Comparison of ENCODE assay signal across 7 cellular contexts in genomic region chr2:200471324-200471848, GRCh38. TPM values are rescaled to one million over a fixed set of nuclear protein-coding genes. Genes with fewer than 3 reads are reported as not detected.
DNase-seq lines count a peak whose midpoint lies in the region; ATAC-seq, FAIRE-seq and TF ChIP-seq lines count a peak whose summit lies in the region.

No MANE protein-coding gene starts in this region.

- no peaks in the 10 kb centered on the region for H3K79me2 ChIP-seq in OCI-LY1 (ENCODE audit: insufficient read depth, low read length)
- no peaks in the 10 kb centered on the region for H3K79me2 ChIP-seq in astrocyte (ENCODE audit: insufficient read depth, low read length)

- peak overlapping the region; percentile 16 for H3K4me2 ChIP-seq in OCI-LY1 (ENCODE audit: low read length)
- no peak overlapping the region for H3K4me2 ChIP-seq in astrocyte (ENCODE audit: low read length)

- H3K9me2 ChIP-seq in OCI-LY1 (ENCODE audit: low read depth, low read length): no peaks in the 10 kb centered on the region

- H3K27me3 ChIP-seq in OCI-LY1 (ENCODE audit: insufficient read depth, low read length) (no peaks in the 10 kb centered on the region), astrocyte (ENCODE audit: insufficient read depth, low read length) (no peaks in the 10 kb centered on the region), kidney epithelial cell (ENCODE audit: control insufficient read depth, insufficient read depth, low read length) (no peaks in the 10 kb centered on the region)

- no peak overlapping the region for H3K4me3 Mint-ChIP-seq in astrocyte (ENCODE audit: unreplicated experiment)

- no peaks in the 10 kb centered on the region for H3K36me3 ChIP-seq in OCI-LY1 (ENCODE audit: insufficient read depth, low read length)
- H3K36me3 ChIP-seq in astrocyte (ENCODE audit: insufficient read depth, low read length): peaks cover 38% of the 10 kb centered on the region
- H3K36me3 ChIP-seq in kidney epithelial cell (ENCODE audit: control insufficient read depth, insufficient read depth, low read length): peaks cover 1% of the 10 kb centered on the region

- H3K4me3 ChIP-seq in OCI-LY1 (ENCODE audit: low read depth, low read length, poor library complexity, severe bottlenecking): no peak overlapping the region
- no peak overlapping the region for H3K4me3 ChIP-seq in astrocyte (ENCODE audit: insufficient read depth, low read depth, low read length)
- H3K4me3 ChIP-seq in kidney epithelial cell (ENCODE audit: low read depth, low read length): no peak overlapping the region

- peak; percentile 54 for FAIRE-seq in astrocyte (lab: Jason Lieb, UNC)

- peaks cover 17% of the 10 kb centered on the region for H3K4me1 Mint-ChIP-seq in astrocyte (ENCODE audit: low read depth, unreplicated experiment)

- H4K20me1 ChIP-seq in OCI-LY1 (ENCODE audit: insufficient read depth, low read length) (no peaks in the 10 kb centered on the region), astrocyte (ENCODE audit: insufficient read depth, low read length) (no peaks in the 10 kb centered on the region)

- H3K27ac ChIP-seq in OCI-LY1 (ENCODE audit: low read depth, low read length, poor library complexity, severe bottlenecking): peak overlapping the region; percentile 61
- no peak overlapping the region for H3K27ac ChIP-seq in astrocyte (ENCODE audit: low read depth, low read length)

- H2AFZ ChIP-seq in OCI-LY1 (ENCODE audit: low read length) (no peak overlapping the region), astrocyte (ENCODE audit: low read depth, low read length) (no peak overlapping the region)

- no peaks in the 10 kb centered on the region for H3K9me3 Mint-ChIP-seq in astrocyte (ENCODE audit: unreplicated experiment)

- no peak overlapping the region; the same call in 1 of the 2 replicates for H3K9ac ChIP-seq in OCI-LY1 (ENCODE audit: low read length)
- peak overlapping the region; percentile 10 for H3K9ac ChIP-seq in astrocyte (ENCODE audit: low read length)

- H3F3A ChIP-seq in OCI-LY1 (ENCODE audit: insufficient read depth, low read length): peaks cover 5% of the 10 kb centered on the region; the same call in 1 of the 2 replicates

- peak; percentile 54 for DNase-seq in ELR (ENCODE audit: low read depth)
- DNase-seq in astrocyte (ENCODE audit: low read depth): no peak
- DNase-seq in kidney epithelial cell (ENCODE audit: low read depth): no peak
- DNase-seq in superior temporal gyrus (ENCODE audit: extremely low spot score): peak; percentile 90

- no peak overlapping the region for H3K27ac Mint-ChIP-seq in astrocyte (ENCODE audit: unreplicated experiment)

- no peaks in the 10 kb centered on the region for H3K9me3 ChIP-seq in OCI-LY1 (ENCODE audit: low read length)
- H3K9me3 ChIP-seq in astrocyte (ENCODE audit: insufficient read depth, low read depth, low read length): no peaks in the 10 kb centered on the region

- ATAC-seq in GM19395 (IDR thresholded peaks at IDR 0.05; ENCODE audit: unreplicated experiment) (peak; percentile 83), HG03159 (IDR thresholded peaks at IDR 0.05; ENCODE audit: unreplicated experiment) (peak; percentile 82)

- peaks cover 35% of the 10 kb centered on the region for H3K36me3 Mint-ChIP-seq in astrocyte (ENCODE audit: low read depth, unreplicated experiment)

- TF ChIP-seq CTCF in OCI-LY1 (IDR thresholded peaks at IDR 0.05; ENCODE audit: low read length) (peak; percentile 64), astrocyte (IDR thresholded peaks at IDR 0.05; ENCODE audit: insufficient read depth, low read depth, low read length) (peak; percentile 48), kidney epithelial cell (IDR thresholded peaks at IDR 0.05; ENCODE audit: insufficient read depth, low read length, poor library complexity, severe bottlenecking) (peak; percentile 55)

- H3K27me3 Mint-ChIP-seq in astrocyte (ENCODE audit: low read depth, unreplicated experiment): no peaks in the 10 kb centered on the region

- H3K4me1 ChIP-seq in OCI-LY1 (ENCODE audit: insufficient read depth, low read length, severe bottlenecking): peaks cover 93% of the 10 kb centered on the region
- peaks cover 7% of the 10 kb centered on the region for H3K4me1 ChIP-seq in astrocyte (ENCODE audit: insufficient read depth, low read length)

RNA-seq across cellular contexts. Expression of gene KCTD18, which starts 38.5 kb away (rescaled TPM):
- total RNA-seq in astrocyte (6.4 and 8.2 TPM in 2 replicates), kidney epithelial cell (12.2 and 15.3 TPM in 2 replicates)

RNA-seq across cellular contexts. Expression of gene SGO2, which starts 54.6 kb away (rescaled TPM):
- total RNA-seq in astrocyte: 4.2 and 4.9 TPM in 2 replicates
- 3.4 and 5.4 TPM in 2 replicates for total RNA-seq in kidney epithelial cell

Comparison
In these comparisons a context has a peak if more than half of its experiments do, and no peak if none do; other contexts are left out.
1. DNase-seq: peak in ELR (single experiment) and superior temporal gyrus (single experiment); none in astrocyte (single experiment) and kidney epithelial cell (single experiment).
2. Peak in every context shown above with its lines, with median percentiles within 50 percentile points of each other: CTCF ChIP-seq.